28 cellular contexts compared by ENCODE assay signal in genomic region chr15:76483018-76483417, GRCh38.
"Had no signal": no experiment of that assay in that cellular context is flagged by ENCODE, and none has a peak within 500 bp of the region (broad histone marks: within the 10 kb centered on the region; RNA-seq: fewer than 3 reads in every experiment).

No MANE protein-coding gene starts in this region.

- DNase-seq: natural killer cell; occipital lobe; ovary; posterior cingulate gyrus; psoas muscle; right cardiac atrium; spleen; stimulated activated CD4-positive, alpha-beta T cell treated with anti-CD3 and anti-CD28 coated beads, Interleukin-12 subunit alpha, Interleukin-12 subunit beta, amount 100 ng/mL, for 4 hours; stimulated activated CD4-positive, alpha-beta T cell treated with anti-CD3 and anti-CD28 coated beads, Interleukin-1b, Interleukin-23, amount 100 ng/mL, for 48 hours; stimulated activated CD4-positive, alpha-beta T cell treated with anti-CD3 and anti-CD28 coated beads, Interleukin-4, amount 100 ng/mL, for 1 hour; stimulated activated CD4-positive, alpha-beta T cell treated with anti-CD3 and anti-CD28 coated beads, Interleukin-4, amount 100 ng/mL, for 4 hours; stimulated activated CD8-positive, alpha-beta memory T cell treated with anti-CD3 and anti-CD28 coated beads, Interleukin-4, amount 100 ng/mL, for 48 hours; stimulated activated naive CD4-positive, alpha-beta T cell; stimulated activated naive CD8-positive, alpha-beta T cell treated with anti-CD3 and anti-CD28 coated beads, Interleukin-15, amount 100 ng/mL, for 72 hours; stimulated activated naive CD8-positive, alpha-beta T cell treated with anti-CD3 and anti-CD28 coated beads, Interleukin-15, Interleukin-2, amounts not matched to agents 100 U/mL and 50 U/mL, for 24 hours; substantia nigra; testis; tibial artery; transverse colon; upper lobe of right lung; uterus had no signal

- H3K9me3 ChIP-seq: ovary, psoas muscle, spleen, testis, tibial artery, transverse colon, upper lobe of right lung, uterus had no signal

- ATAC-seq: natural killer cell; psoas muscle; right cardiac atrium; sciatic nerve; stimulated activated memory B cell treated with anti-CD40 and anti-IgM and Interleukin-4, amounts not matched to agents 10 μg/mL and 1 μg/mL and 100 μg/mL, for 72 hours; stimulated activated naive CD8-positive, alpha-beta T cell treated with anti-CD3 and anti-CD28 coated beads, Interleukin-15, amount 100 ng/mL, for 72 hours; stimulated activated naive CD8-positive, alpha-beta T cell treated with anti-CD3 and anti-CD28 coated beads, Interleukin-15, Interleukin-2, amounts not matched to agents 100 U/mL and 50 U/mL, for 24 hours; upper lobe of right lung had no signal

- H3K4me1 ChIP-seq: parathyroid adenoma, psoas muscle, spleen, suprapubic skin, testis, tibial artery, transverse colon, upper lobe of right lung, uterus had no signal

- H3K4me2 ChIP-seq: neural progenitor cell, smooth muscle cell had no signal

- H3K4me3 ChIP-seq: neural progenitor cell, ovary, psoas muscle, skin epidermis, smooth muscle cell, spleen, suprapubic skin, testis, tibial artery, transverse colon, upper lobe of right lung, uterus had no signal

- H3K27ac ChIP-seq: neural progenitor cell, ovary, parathyroid adenoma, psoas muscle, skin epidermis, spleen, suprapubic skin, testis, tibial artery, transverse colon, upper lobe of right lung, uterus had no signal

- H3K36me3 ChIP-seq: neural progenitor cell, ovary, spleen, suprapubic skin, tibial artery, transverse colon, upper lobe of right lung, uterus had no signal

- H3K27me3 ChIP-seq: neural progenitor cell, ovary, spleen, suprapubic skin, testis, tibial artery, transverse colon, upper lobe of right lung, uterus had no signal
